Comparison of ENCODE assay signal across 10 cellular contexts in genomic region chr22:39255449-39256185, GRCh38. TPM values are rescaled to one million over a fixed set of nuclear protein-coding genes. Genes with fewer than 3 reads are reported as not detected.
DNase-seq lines count a peak whose midpoint lies in the region; ATAC-seq and TF ChIP-seq lines count a peak whose summit lies in the region.
"Had no signal": no experiment of that assay in that cellular context is flagged by ENCODE, and none has a peak within 500 bp of the region (broad histone marks: within the 10 kb centered on the region; RNA-seq: fewer than 3 reads in every experiment).

No MANE protein-coding gene starts in this region.

- H3K27ac ChIP-seq in BLaER1, result no peak overlapping the region
- H3K27ac ChIP-seq in HUES48 (ENCODE audit: low read depth, low read length), result peak overlapping the region; percentile 57

- H3K9me3 ChIP-seq in BLaER1 (no peaks in the 10 kb centered on the region), HUES48 (ENCODE audit: control insufficient read depth, insufficient read depth, low read length) (no peaks in the 10 kb centered on the region)

- peak overlapping the region; percentile 76 for H3K4me2 ChIP-seq in BLaER1

- H3K9me3 Mint-ChIP-seq in effector memory CD8-positive, alpha-beta T cell, result no peaks in the 10 kb centered on the region
- H3K9me3 Mint-ChIP-seq in osteocyte (ENCODE audit: unreplicated experiment) (no peaks in the 10 kb centered on the region), progenitor cell of endocrine pancreas (ENCODE audit: low read depth) (no peaks in the 10 kb centered on the region)

- no peak for DNase-seq in effector memory CD8-positive, alpha-beta T cell
- DNase-seq in osteocyte (ENCODE audit: extremely low spot score, unreplicated experiment), result no peak
- no peak for DNase-seq in NCI-H146 (lab: John Stamatoyannopoulos, UW)
- no peak for DNase-seq in GF-D8 (lab: John Stamatoyannopoulos, UW)
- no peak for DNase-seq in progenitor cell of endocrine pancreas (ENCODE audit: low spot score, unreplicated experiment)
- DNase-seq: caudate nucleus, Karpas-422 had no signal

- ATAC-seq in effector memory CD8-positive, alpha-beta T cell (replicated peaks), result no peak
- no peak for ATAC-seq in HG03442 (IDR thresholded peaks at IDR 0.05; ENCODE audit: unreplicated experiment)

- peaks cover 21 to 23% of the 10 kb centered on the region in 2 donors for H3K4me1 Mint-ChIP-seq in effector memory CD8-positive, alpha-beta T cell (ENCODE audit: low read depth in 2 of 2)
- peaks cover 30% of the 10 kb centered on the region for H3K4me1 Mint-ChIP-seq in osteocyte (ENCODE audit: unreplicated experiment)
- H3K4me1 Mint-ChIP-seq in progenitor cell of endocrine pancreas (ENCODE audit: low read depth), result peaks cover 4% of the 10 kb centered on the region

- peaks cover 11 to 15% of the 10 kb centered on the region in 2 donors for H3K27me3 Mint-ChIP-seq in effector memory CD8-positive, alpha-beta T cell
- no peaks in the 10 kb centered on the region for H3K27me3 Mint-ChIP-seq in osteocyte (ENCODE audit: unreplicated experiment)
- peaks cover 19% of the 10 kb centered on the region for H3K27me3 Mint-ChIP-seq in progenitor cell of endocrine pancreas

- peak overlapping the region in 1 of 2 donors; percentile 69 for H3K4me3 Mint-ChIP-seq in effector memory CD8-positive, alpha-beta T cell
- no peak overlapping the region for H3K4me3 Mint-ChIP-seq in osteocyte (ENCODE audit: unreplicated experiment)
- no peak overlapping the region for H3K4me3 Mint-ChIP-seq in progenitor cell of endocrine pancreas (ENCODE audit: low read depth)

- peaks cover 59% of the 10 kb centered on the region for H3K27me3 ChIP-seq in BLaER1
- H3K27me3 ChIP-seq in HUES48 (ENCODE audit: control insufficient read depth, insufficient read depth, low read length), result peaks cover 11% of the 10 kb centered on the region

- H3K36me3 ChIP-seq in BLaER1 (no peaks in the 10 kb centered on the region), HUES48 (ENCODE audit: control insufficient read depth, insufficient read depth, low read length) (no peaks in the 10 kb centered on the region)

- no peak for TF ChIP-seq CTCF in osteocyte (IDR thresholded peaks at IDR 0.05)
- no peak for TF ChIP-seq CTCF in progenitor cell of endocrine pancreas (IDR thresholded peaks at IDR 0.05; ENCODE audit: unreplicated experiment)

- peaks cover 35% of the 10 kb centered on the region for H4K20me1 ChIP-seq in BLaER1

- peaks cover 37% of the 10 kb centered on the region for H3K4me1 ChIP-seq in BLaER1
- H3K4me1 ChIP-seq in HUES48 (ENCODE audit: control insufficient read depth, insufficient read depth, low read length), result peaks cover 7% of the 10 kb centered on the region

- H3K36me3 Mint-ChIP-seq in effector memory CD8-positive, alpha-beta T cell (ENCODE audit: insufficient read depth), result peaks cover 2% of the 10 kb centered on the region
- H3K36me3 Mint-ChIP-seq in osteocyte (ENCODE audit: unreplicated experiment) (no peaks in the 10 kb centered on the region), progenitor cell of endocrine pancreas (ENCODE audit: insufficient read depth) (no peaks in the 10 kb centered on the region)

- no peak overlapping the region for H3K9ac ChIP-seq in BLaER1
- H3K9ac ChIP-seq in HUES48 (ENCODE audit: low read depth, low read length), result no peak overlapping the region

- peak overlapping the region; percentile 83 to 88 for H3K27ac Mint-ChIP-seq in effector memory CD8-positive, alpha-beta T cell
- H3K27ac Mint-ChIP-seq in osteocyte (ENCODE audit: unreplicated experiment) (peak overlapping the region; percentile 43), progenitor cell of endocrine pancreas (no peak overlapping the region)

- no peak overlapping the region for H3K4me3 ChIP-seq in BLaER1
- no peak overlapping the region for H3K4me3 ChIP-seq in HUES48 (ENCODE audit: low read depth, low read length)

RNA-seq across cellular contexts. Expression of gene PDGFB, which starts 10.8 kb away (rescaled TPM):
- total RNA-seq in osteocyte, result 16.8 and 20.0 TPM in 2 replicates
- 6.7 and 7.1 TPM in 2 replicates for total RNA-seq in progenitor cell of endocrine pancreas
